8 cellular contexts compared by ENCODE assay signal in genomic region chr6:163667372-163668060, GRCh38.
DNase-seq lines count a peak whose midpoint lies in the region; ATAC-seq, FAIRE-seq and TF ChIP-seq lines count a peak whose summit lies in the region.

No MANE protein-coding gene starts in this region.

- no peak overlapping the region for H4K91ac ChIP-seq in trophoblast cell (ENCODE audit: low read depth, low read length)

- FAIRE-seq in GM12878 (lab: Jason Lieb, UNC) = peak; percentile 94

- POLR2A ChIA-PET in GM12878 (lab: Charles Lee) = interaction anchor here (0.7 kb wide), 1 partner anchor 851 kb away, joined by 6 read pairs; no protein-coding TSS in a partner anchor

- CTCF ChIA-PET in GM12878 (lab: Yijun Ruan, JAX) = no interaction called here

- H3K79me1 ChIP-seq in trophoblast cell (ENCODE audit: low read length) = no peaks in the 10 kb centered on the region

- ATAC-seq in GM21390 (IDR thresholded peaks at IDR 0.05; ENCODE audit: unreplicated experiment) (peak; percentile 97), HG03575 (IDR thresholded peaks at IDR 0.05; ENCODE audit: extremely low read depth, insufficient number of reproducible peaks, low FRiP score, unreplicated experiment) (peak; percentile 94), GM12878 (peak; percentile 99)

- H2AFZ ChIP-seq in GM12878 (ENCODE audit: control insufficient read depth, low read depth, low read length) = peak overlapping the region; percentile 65; the same call in 1 of the 2 replicates
- H2AFZ ChIP-seq in trophoblast cell (ENCODE audit: insufficient read depth, low read length, poor library complexity) = no peak overlapping the region

- no peak overlapping the region for H3K4ac ChIP-seq in trophoblast cell (ENCODE audit: low read depth, low read length)

- no peaks in the 10 kb centered on the region for H3K27me3 ChIP-seq in GM12878 (replicated peaks in 1 of 2; ENCODE audit: control insufficient read depth in 2 of 2, insufficient read depth in 2 of 2, low read length in 1 of 2)
- H3K27me3 ChIP-seq in trophoblast cell (ENCODE audit: insufficient read depth, low read length) = no peaks in the 10 kb centered on the region

- no peak overlapping the region for H3K14ac ChIP-seq in trophoblast cell (ENCODE audit: low read length)

- no peak overlapping the region for H2AK5ac ChIP-seq in trophoblast cell (ENCODE audit: low read length)

- H3K18ac ChIP-seq in trophoblast cell (ENCODE audit: low read length) = no peak overlapping the region

- DNase-seq in EH (ENCODE audit: low read depth) (peak; percentile 53), GM12878 (ENCODE audit: low read depth, low spot score) (peak; percentile 93), trophoblast cell (peak; percentile 7 to 32), amniotic stem cell (lab: John Stamatoyannopoulos, UW) (no peak), NCI-H2029 treated with DMSO at 0.1 percent for 48 hours (lab: John Stamatoyannopoulos, UW) (no peak)
- no peak for DNase-seq in central memory CD4-positive, alpha-beta T cell

- H4K20me1 ChIP-seq in GM12878 (ENCODE audit: control insufficient read depth, insufficient read depth) = no peaks in the 10 kb centered on the region

- H3K27ac ChIP-seq in GM12878 (ENCODE audit: control insufficient read depth, insufficient read depth) (peak overlapping the region; percentile 83), trophoblast cell (ENCODE audit: low read depth, low read length) (no peak overlapping the region)

- no TSS peak for BruUV-seq in GM12878 (replicated peaks; lab: Mats Ljungman, UMichigan)

- TF ChIP-seq CTCF in GM12878 (IDR thresholded peaks at IDR 0.05 in 2 of 3, conservative IDR thresholded peaks at IDR 0.05 in 1 of 3; ENCODE audit: control insufficient read depth in 2 of 3, extremely low read depth in 1 of 3, insufficient read depth in 1 of 3, low read depth in 3 of 3, low read length in 3 of 3) = no peak

- 8% methylated on average over 13 of the region's 13 CpGs for WGBS in GM12878 (ENCODE audit: insufficient coverage, insufficient replicate concordance, low lambda C conversion rate, missing lambda C conversion rate)
- WGBS in trophoblast cell (ENCODE audit: extremely low coverage, insufficient coverage, insufficient read length) = no CpG with 5 or more reads among the region's 13 CpGs

- no peak overlapping the region for H3K9ac ChIP-seq in GM12878 (ENCODE audit: control insufficient read depth, insufficient read depth, low read length)
- H3K9ac ChIP-seq in trophoblast cell (ENCODE audit: low read length) = no peak overlapping the region

- H3K79me2 ChIP-seq in GM12878 (ENCODE audit: control insufficient read depth, insufficient read depth, low read length) = no peaks in the 10 kb centered on the region
- no peaks in the 10 kb centered on the region for H3K79me2 ChIP-seq in trophoblast cell (ENCODE audit: control insufficient read depth, insufficient read depth, low read length, poor library complexity)

- no peaks in the 10 kb centered on the region; the same call in 2 of the 3 replicates for H3K9me3 ChIP-seq in GM12878 (replicated peaks; ENCODE audit: control insufficient read depth, insufficient read depth, low read length)
- H3K9me3 ChIP-seq in trophoblast cell (ENCODE audit: insufficient read depth, low read depth, low read length) = peaks cover 1% of the 10 kb centered on the region

- H2BK12ac ChIP-seq in trophoblast cell (ENCODE audit: low read length) = no peak overlapping the region

- in situ Hi-C loops in GM12878 (cut with MboI) = no loop called here

- RAD21 ChIA-PET in GM12878 (lab: Charles Lee; ENCODE audit: unreplicated experiment) = no interaction called here

- SMC1A ChIA-PET in GM12878 (lab: Charles Lee; ENCODE audit: uncharacterized antibody, unreplicated experiment) = interaction anchor here (0.5 to 1.0 kb wide), 3 partner anchors 9 to 1231 kb away, joined by 3 to 4 read pairs (median 3); no protein-coding TSS in a partner anchor

- peak in 1 of 2 experiments; percentile 45; a peak in 1 of 4 replicates for TF ChIP-seq EP300 in GM12878 (IDR thresholded peaks at IDR 0.05; ENCODE audit: borderline replicate concordance in 1 of 2, control insufficient read depth in 1 of 2, low read depth in 2 of 2, low read length in 2 of 2)

- H4K12ac ChIP-seq in trophoblast cell (ENCODE audit: low read depth, low read length) = no peak overlapping the region

- 0 out of 2 replicates have a peak, but pooled peaks have one; percentile 20 for TF ChIP-seq POLR2A in GM12878 (IDR thresholded peaks at IDR 0.05; ENCODE audit: low read depth, low read length)

- H3K4me1 ChIP-seq in GM12878 (ENCODE audit: control insufficient read depth, insufficient read depth, low read length) (peaks cover 25% of the 10 kb centered on the region), trophoblast cell (ENCODE audit: control insufficient read depth in 1 of 2, insufficient read depth in 2 of 2, low read length in 2 of 2) (no peaks in the 10 kb centered on the region)

- no peak overlapping the region for H3K23ac ChIP-seq in trophoblast cell (ENCODE audit: low read length)

- intact Hi-C loops in GM12878 (cut with micrococcal nuclease; ENCODE audit: unreplicated experiment) = loop anchor here (5.0 kb wide), 1 partner anchor 40 kb away; no protein-coding TSS in a partner anchor

- TF ChIP-seq RAD21 in GM12878 (IDR thresholded peaks at IDR 0.05; ENCODE audit: insufficient read depth, low read depth, low read length) = peak; percentile 26; the same call in 1 of the 2 replicates

- H3K4me3 ChIP-seq in GM12878 (no peak overlapping the region; the same call in 1 of the 2 replicates), trophoblast cell (ENCODE audit: low read depth, low read length) (no peak overlapping the region)

- H2BK120ac ChIP-seq in trophoblast cell (ENCODE audit: insufficient read depth, low read length, poor library complexity) = no peak overlapping the region

- H4K8ac ChIP-seq in trophoblast cell (ENCODE audit: low read depth, low read length) = no peak overlapping the region

- H3K4me2 ChIP-seq in GM12878 (ENCODE audit: control insufficient read depth, insufficient read depth) = peak overlapping the region; percentile 90
- H3K4me2 ChIP-seq in trophoblast cell (ENCODE audit: low read length) = no peak overlapping the region

- H3K36me3 ChIP-seq in GM12878 (ENCODE audit: control insufficient read depth in 2 of 2, insufficient read depth in 2 of 2, low read length in 1 of 2) (no peaks in the 10 kb centered on the region), trophoblast cell (ENCODE audit: control insufficient read depth in 1 of 2, insufficient read depth in 2 of 2, low read length in 2 of 2) (no peaks in the 10 kb centered on the region)

- no peak overlapping the region for H2BK5ac ChIP-seq in trophoblast cell (ENCODE audit: low read depth, low read length, poor library complexity)

TF ChIP-seq in GM12878, 131 proteins besides CTCF, POLR2A, EP300 and RAD21 (continues in another document):
- TF ChIP-seq POU2F2 (IDR thresholded peaks at IDR 0.05; ENCODE audit: borderline replicate concordance, low read depth, low read length) = peak; percentile 61; the same call in 1 of the 3 replicates
- peak in 1 of 2 experiments; percentile 31; a peak in 1 of 4 replicates for TF ChIP-seq IKZF2 (IDR thresholded peaks at IDR 0.05)
- TF ChIP-seq SPI1 (IDR thresholded peaks at IDR 0.05; ENCODE audit: borderline replicate concordance, insufficient read depth, low read depth, low read length) = peak; percentile 94
- no peak for TF ChIP-seq NR2C2 (IDR thresholded peaks at IDR 0.05; ENCODE audit: borderline replicate concordance, control insufficient read depth, insufficient read length, low read depth)
- no peak for TF ChIP-seq HDAC2 (IDR thresholded peaks at IDR 0.05)
- TF ChIP-seq HCFC1 (IDR thresholded peaks at IDR 0.05; ENCODE audit: low read length) = no peak
- peak; percentile 68; the same call in 1 of the 2 replicates for TF ChIP-seq ATF2 (IDR thresholded peaks at IDR 0.05; ENCODE audit: low read length)
- peak; percentile 51; the same call in 1 of the 2 replicates for TF ChIP-seq ATF7 (IDR thresholded peaks at IDR 0.05; ENCODE audit: low read depth)
- no peak for TF ChIP-seq HDGF (IDR thresholded peaks at IDR 0.05)
- no peak for TF ChIP-seq NR2C1 (IDR thresholded peaks at IDR 0.05)
- TF ChIP-seq MTA2 (IDR thresholded peaks at IDR 0.05; ENCODE audit: low read depth) = peak; percentile 47
- TF ChIP-seq TCF3 (IDR thresholded peaks at IDR 0.05; ENCODE audit: borderline replicate concordance, insufficient read depth, low read depth, low read length) = peak; percentile 76; the same call in 1 of the 2 replicates
- TF ChIP-seq SUPT20H (IDR thresholded peaks at IDR 0.05; ENCODE audit: borderline replicate concordance, control insufficient read depth, low read depth, low read length) = no peak
- peak; percentile 90 for TF ChIP-seq RUNX3 (IDR thresholded peaks at IDR 0.05; ENCODE audit: low read length)
- peak in 1 of 2 experiments; percentile 57; a peak in 2 of 3 replicates for TF ChIP-seq EGR1 (IDR thresholded peaks at IDR 0.05; ENCODE audit: borderline replicate concordance in 1 of 2, low read depth in 2 of 2, low read length in 2 of 2)
- TF ChIP-seq BHLHE40 (IDR thresholded peaks at IDR 0.05; ENCODE audit: borderline replicate concordance in 1 of 2, low read depth in 2 of 2, low read length in 1 of 2) = peak; percentile 22 to 37; a peak in 1 of 4 replicates
- no peak for TF ChIP-seq DPF2 (IDR thresholded peaks at IDR 0.05)
- no peak; the same call in 1 of the 2 replicates for TF ChIP-seq MTA3 (IDR thresholded peaks at IDR 0.05; ENCODE audit: borderline replicate concordance, low read length)
- TF ChIP-seq ASH2L (IDR thresholded peaks at IDR 0.05; ENCODE audit: borderline replicate concordance, low read depth) = no peak

Comparison
In these comparisons a context has a peak if more than half of its experiments do, and no peak if none do; other contexts are left out.
1. DNase-seq: peak in EH (single experiment), GM12878 (single experiment) and trophoblast cell (2 of 2); none in amniotic stem cell (single experiment), central memory CD4-positive, alpha-beta T cell (single experiment) and NCI-H2029 treated with DMSO at 0.1 percent for 48 hours (single experiment).
2. Peak in every context shown above with its lines, with median percentiles within 50 percentile points of each other: ATAC-seq.